1 cellular context compared by ENCODE assay signal in genomic region chr5:88979717-88980116, GRCh38.
TF ChIP-seq lines count a peak whose summit lies in the region.

No MANE protein-coding gene starts in this region.

TF ChIP-seq in WTC11, 78 proteins besides CTCF, POLR2A, EP300 and RAD21 (continued from another document):
- TF ChIP-seq, protein P1, sequence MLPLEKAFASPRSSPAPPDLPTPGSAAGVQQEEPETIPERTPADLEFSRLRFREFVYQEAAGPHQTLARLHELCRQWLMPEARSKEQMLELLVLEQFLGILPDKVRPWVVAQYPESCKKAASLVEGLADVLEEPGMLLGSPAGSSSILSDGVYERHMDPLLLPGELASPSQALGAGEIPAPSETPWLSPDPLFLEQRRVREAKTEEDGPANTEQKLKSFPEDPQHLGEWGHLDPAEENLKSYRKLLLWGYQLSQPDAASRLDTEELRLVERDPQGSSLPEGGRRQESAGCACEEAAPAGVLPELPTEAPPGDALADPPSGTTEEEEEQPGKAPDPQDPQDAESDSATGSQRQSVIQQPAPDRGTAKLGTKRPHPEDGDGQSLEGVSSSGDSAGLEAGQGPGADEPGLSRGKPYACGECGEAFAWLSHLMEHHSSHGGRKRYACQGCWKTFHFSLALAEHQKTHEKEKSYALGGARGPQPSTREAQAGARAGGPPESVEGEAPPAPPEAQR (CRISPR knock-in tag; IDR thresholded peaks at IDR 0.05): no peak
- TF ChIP-seq TEAD1 (CRISPR knock-in tag; IDR thresholded peaks at IDR 0.05): no peak
- TF ChIP-seq ZNF219 (CRISPR knock-in tag; IDR thresholded peaks at IDR 0.05; ENCODE audit: borderline replicate concordance): no peak
TF ChIP-seq in WTC11: peak in this region for 0.
